9 cellular contexts compared by ENCODE assay signal in the genomic region with DNA sequence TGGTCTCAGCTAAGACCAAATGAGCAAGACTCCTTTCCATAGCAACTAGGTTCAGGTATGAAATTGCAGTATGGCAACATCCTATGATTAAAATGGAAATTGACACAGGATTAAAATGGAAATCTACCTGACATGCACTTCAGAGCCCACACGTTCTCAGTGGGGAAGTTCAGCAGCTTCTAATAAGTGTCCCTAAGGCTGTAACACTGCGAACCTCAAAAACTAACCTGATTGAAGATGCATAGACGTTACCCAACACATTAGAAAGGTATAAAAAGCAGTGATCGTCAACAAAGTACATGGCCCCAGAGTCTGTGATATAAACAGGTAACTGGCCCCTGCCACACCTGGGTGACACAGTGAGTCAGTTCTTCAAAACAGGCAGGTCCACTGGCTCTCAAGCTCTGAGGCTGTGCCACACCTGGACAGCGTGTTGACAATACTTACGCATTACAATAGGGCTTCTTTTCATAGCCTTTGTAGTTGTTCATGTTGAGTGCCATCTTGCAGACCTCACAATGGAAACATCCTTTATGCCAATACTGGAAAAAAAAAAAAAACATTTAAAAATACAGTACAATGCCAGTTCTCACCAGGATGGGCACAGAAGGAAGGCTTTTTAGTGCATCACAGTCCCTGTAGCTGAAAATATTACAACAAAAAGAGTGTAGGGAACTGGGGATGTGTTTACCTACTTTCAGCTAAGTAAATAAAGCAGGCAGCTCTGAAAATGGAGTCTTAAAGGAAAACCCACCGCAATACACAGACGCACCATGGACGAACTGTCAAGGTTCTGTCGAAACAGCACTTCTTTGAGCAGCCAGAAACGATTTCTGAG.
DNase-seq lines count a peak whose midpoint lies in the region; ATAC-seq and TF ChIP-seq lines count a peak whose summit lies in the region.
"Had no signal": no experiment of that assay in that cellular context is flagged by ENCODE, and none has a peak within 500 bp of the region (broad histone marks: within the 10 kb centered on the region; RNA-seq: fewer than 3 reads in every experiment).

No MANE protein-coding gene starts in this region.

- no peak overlapping the region for H3K9ac ChIP-seq in iPS-18a (ENCODE audit: low read length)

- no peaks in the 10 kb centered on the region for H3K36me3 Mint-ChIP-seq in WTC11
- H3K36me3 Mint-ChIP-seq: IgD-negative memory B cell had no signal

- peak; percentile 15 for DNase-seq in NCI-H1436 treated with DMSO at 0.1 percent for 48 hours (lab: John Stamatoyannopoulos, UW)
- no peak for DNase-seq in NCI-H1436 (lab: John Stamatoyannopoulos, UW)
- no peak for DNase-seq in WTC11 (ENCODE audit: low spot score)
- no peak for DNase-seq in substantia nigra (lab: John Stamatoyannopoulos, UW)
- no peak for DNase-seq in amniotic stem cell (lab: John Stamatoyannopoulos, UW)
- DNase-seq in uterus, result no peak

- TF ChIP-seq CTCF in WTC11 (IDR thresholded peaks at IDR 0.05), result no peak
- no peak for TF ChIP-seq CTCF in uterus (IDR thresholded peaks at IDR 0.05)

- H3K4me3 Mint-ChIP-seq in WTC11, result peak overlapping the region; percentile 92

- ATAC-seq in WTC11 (no peak), HG03521 (IDR thresholded peaks at IDR 0.05; ENCODE audit: unreplicated experiment) (no peak)

- H3K4me3 ChIP-seq in iPS-18a (ENCODE audit: low read length) (peak overlapping the region; percentile 68), uterus (no peak overlapping the region)

- CTCF ChIA-PET in WTC11 (lab: Charles Lee), result interaction anchor here (0.6 to 1.7 kb wide), 11 partner anchors 9 to 560 kb away, joined by 3 to 5 read pairs (median 4); no protein-coding TSS in a partner anchor

- intact Hi-C loops in uterus (cut with DNase I; ENCODE audit: low total_unique reads), result no loop called here

- H3K36me3 ChIP-seq in iPS-18a (ENCODE audit: control insufficient read depth, low read depth, low read length) (no peaks in the 10 kb centered on the region), uterus (no peaks in the 10 kb centered on the region)

- H3K27me3 ChIP-seq in iPS-18a (ENCODE audit: control insufficient read depth, insufficient read depth, low read length) (peaks cover 49% of the 10 kb centered on the region), uterus (no peaks in the 10 kb centered on the region)

- H3K27me3 Mint-ChIP-seq in WTC11 (ENCODE audit: low read depth), result peaks cover 49% of the 10 kb centered on the region

- no peak overlapping the region for H3K27ac Mint-ChIP-seq in WTC11
- H3K27ac Mint-ChIP-seq: IgD-negative memory B cell had no signal

- TF ChIP-seq POLR2A in uterus (IDR thresholded peaks at IDR 0.05), result no peak

- POLR2A ChIA-PET in WTC11 (lab: Charles Lee), result interaction anchor here (0.9 kb wide), 1 partner anchor 10 kb away, joined by 4 read pairs; no protein-coding TSS in a partner anchor

- H3K4me1 Mint-ChIP-seq in WTC11, result peaks cover 35% of the 10 kb centered on the region

- no peaks in the 10 kb centered on the region for H3K9me3 Mint-ChIP-seq in WTC11

- H3K9me3 ChIP-seq in iPS-18a (ENCODE audit: control insufficient read depth, low read depth, low read length) (no peaks in the 10 kb centered on the region), uterus (no peaks in the 10 kb centered on the region)

- H3K4me1 ChIP-seq in iPS-18a (ENCODE audit: control insufficient read depth, low read depth, low read length) (peaks cover 14% of the 10 kb centered on the region), uterus (no peaks in the 10 kb centered on the region)

- no peak overlapping the region for H3K27ac ChIP-seq in iPS-18a (ENCODE audit: low read length)
- peak overlapping the region; percentile 50 for H3K27ac ChIP-seq in substantia nigra (ENCODE audit: low read depth, low read length, poor library complexity, severe bottlenecking)
- H3K27ac ChIP-seq in uterus, result no peak overlapping the region

TF ChIP-seq in WTC11, 78 proteins besides CTCF, POLR2A, EP300 and RAD21:
- TF ChIP-seq, protein P1, sequence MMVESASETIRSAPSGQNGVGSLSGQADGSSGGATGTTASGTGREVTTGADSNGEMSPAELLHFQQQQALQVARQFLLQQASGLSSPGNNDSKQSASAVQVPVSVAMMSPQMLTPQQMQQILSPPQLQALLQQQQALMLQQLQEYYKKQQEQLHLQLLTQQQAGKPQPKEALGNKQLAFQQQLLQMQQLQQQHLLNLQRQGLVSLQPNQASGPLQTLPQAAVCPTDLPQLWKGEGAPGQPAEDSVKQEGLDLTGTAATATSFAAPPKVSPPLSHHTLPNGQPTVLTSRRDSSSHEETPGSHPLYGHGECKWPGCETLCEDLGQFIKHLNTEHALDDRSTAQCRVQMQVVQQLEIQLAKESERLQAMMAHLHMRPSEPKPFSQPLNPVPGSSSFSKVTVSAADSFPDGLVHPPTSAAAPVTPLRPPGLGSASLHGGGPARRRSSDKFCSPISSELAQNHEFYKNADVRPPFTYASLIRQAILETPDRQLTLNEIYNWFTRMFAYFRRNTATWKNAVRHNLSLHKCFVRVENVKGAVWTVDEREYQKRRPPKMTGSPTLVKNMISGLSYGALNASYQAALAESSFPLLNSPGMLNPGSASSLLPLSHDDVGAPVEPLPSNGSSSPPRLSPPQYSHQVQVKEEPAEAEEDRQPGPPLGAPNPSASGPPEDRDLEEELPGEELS (CRISPR knock-in tag; IDR thresholded peaks at IDR 0.05), result no peak
- TF ChIP-seq MXD4 (CRISPR knock-in tag; IDR thresholded peaks at IDR 0.05; ENCODE audit: borderline replicate concordance), result no peak
- TF ChIP-seq MYBL2 (CRISPR knock-in tag; IDR thresholded peaks at IDR 0.05), result no peak
- no peak for TF ChIP-seq ATF1 (CRISPR knock-in tag; IDR thresholded peaks at IDR 0.05)
- TF ChIP-seq SP1 (CRISPR knock-in tag; conservative IDR thresholded peaks at IDR 0.05), result no peak
- TF ChIP-seq ELF4 (CRISPR knock-in tag; IDR thresholded peaks at IDR 0.05; ENCODE audit: low read depth), result no peak
- TF ChIP-seq NR2C2 (CRISPR knock-in tag; IDR thresholded peaks at IDR 0.05), result no peak
